ENCODE assay signal across 17 cellular contexts in genomic region chr6:32252326-32253009, GRCh38. TPM values are rescaled to one million over a fixed set of nuclear protein-coding genes. Genes with fewer than 3 reads are reported as not detected.
DNase-seq lines count a peak whose midpoint lies in the region; ATAC-seq, FAIRE-seq and TF ChIP-seq lines count a peak whose summit lies in the region.
"Had no signal": no experiment of that assay in that cellular context is flagged by ENCODE, and none has a peak within 500 bp of the region (broad histone marks: within the 10 kb centered on the region; RNA-seq: fewer than 3 reads in every experiment).

No MANE protein-coding gene starts in this region.

- H3K27me3 Mint-ChIP-seq in stimulated activated naive B cell treated with anti-CD40 and anti-IgM and Interleukin-4, amounts not matched to agents 10 μg/mL and 1 μg/mL and 100 μg/mL, for 72 hours: no peaks in the 10 kb centered on the region

- no peaks in the 10 kb centered on the region; the same call in 1 of the 2 replicates for H4K20me1 ChIP-seq in MM.1S (ENCODE audit: insufficient read depth, low read length)
- H4K20me1 ChIP-seq in GM12878 (ENCODE audit: control insufficient read depth, insufficient read depth): no peaks in the 10 kb centered on the region

- DNase-seq in heart right ventricle: no peak
- DNase-seq in cardiac septum (ENCODE audit: low spot score): no peak
- DNase-seq in MM.1S: peak; percentile 14
- no peak for DNase-seq in GM12878 (ENCODE audit: low read depth, low spot score)
- peak; percentile 26 for DNase-seq in stimulated activated naive B cell treated with anti-CD40 and anti-IgM and Interleukin-4, amounts not matched to agents 10 μg/mL and 1 μg/mL and 100 μg/mL, for 72 hours
- no peak for DNase-seq in psoas muscle
- DNase-seq: activated CD8-positive, alpha-beta memory T cell treated with anti-CD3 and anti-CD28 coated beads, Interleukin-2, amount 50 U/mL, for 4 hours; DMS 273 treated with DMSO at 0.1 percent for 48 hours; NCI-H1417; NCI-H2227 treated with DMSO at 0.1 percent for 48 hours; nucleus accumbens; stimulated activated naive CD4-positive, alpha-beta T cell treated with Interleukin-2 at 50 U/mL for 16 hours had no signal

- no peaks in the 10 kb centered on the region for H3K9me2 ChIP-seq in MM.1S (replicated peaks; ENCODE audit: insufficient read depth, low read length)

- H3K36me3 ChIP-seq in heart right ventricle: no peaks in the 10 kb centered on the region
- no peaks in the 10 kb centered on the region for H3K36me3 ChIP-seq in MM.1S (replicated peaks; ENCODE audit: insufficient read depth, low read length)
- H3K36me3 ChIP-seq in GM12878 (ENCODE audit: control insufficient read depth in 2 of 2, insufficient read depth in 2 of 2, low read length in 1 of 2): no peaks in the 10 kb centered on the region
- no peaks in the 10 kb centered on the region for H3K36me3 ChIP-seq in psoas muscle (ENCODE audit: insufficient read depth in 1 of 2, low read depth in 1 of 2)

- POLR2A ChIA-PET in GM12878 (lab: Charles Lee): interaction anchor here (0.6 kb wide), 1 partner anchor 16 kb away, joined by 5 read pairs; no protein-coding TSS in a partner anchor

- FAIRE-seq in GM12878 (lab: Jason Lieb, UNC): peak; percentile 31

- H3K79me2 ChIP-seq in MM.1S (ENCODE audit: low read length): no peaks in the 10 kb centered on the region
- no peaks in the 10 kb centered on the region for H3K79me2 ChIP-seq in GM12878 (ENCODE audit: control insufficient read depth, insufficient read depth, low read length)

- H3K9me3 Mint-ChIP-seq in stimulated activated naive B cell treated with anti-CD40 and anti-IgM and Interleukin-4, amounts not matched to agents 10 μg/mL and 1 μg/mL and 100 μg/mL, for 72 hours: peaks cover 0 to 1% of the 10 kb centered on the region in 2 donors

- intact Hi-C loops in heart right ventricle (cut with DNase I): loop anchor here in 2 of 10 donors (10.0 kb wide), 2 partner anchors 142 to 452 kb away; no protein-coding TSS in a partner anchor
- intact Hi-C loops in cardiac septum (cut with DNase I): no loop called here
- intact Hi-C loops in GM12878 (cut with micrococcal nuclease; ENCODE audit: unreplicated experiment): no loop called here
- intact Hi-C loops in psoas muscle (cut with DNase I): loop anchor here in 1 of 2 donors (10.0 kb wide), 1 partner anchor 142 kb away; no protein-coding TSS in a partner anchor

- H3K9ac ChIP-seq in MM.1S (ENCODE audit: low read length) (no peak overlapping the region), GM12878 (ENCODE audit: control insufficient read depth, insufficient read depth, low read length) (no peak overlapping the region)

- TF ChIP-seq CTCF in heart right ventricle (IDR thresholded peaks at IDR 0.05): no peak
- TF ChIP-seq CTCF in MM.1S (IDR thresholded peaks at IDR 0.05; ENCODE audit: low read length): no peak
- TF ChIP-seq CTCF in GM12878 (IDR thresholded peaks at IDR 0.05 in 2 of 3, conservative IDR thresholded peaks at IDR 0.05 in 1 of 3; ENCODE audit: control insufficient read depth in 2 of 3, extremely low read depth in 1 of 3, insufficient read depth in 1 of 3, low read depth in 3 of 3, low read length in 3 of 3): no peak
- no peak for TF ChIP-seq CTCF in psoas muscle (IDR thresholded peaks at IDR 0.05)

- H3F3A ChIP-seq in MM.1S (ENCODE audit: insufficient read depth, low read length): peaks cover 17% of the 10 kb centered on the region

- H3K27ac ChIP-seq in heart right ventricle (peak overlapping the region in 6 of 10 donors; percentile 5 to 94 (median 22)), MM.1S (ENCODE audit: low read length) (no peak overlapping the region), GM12878 (ENCODE audit: control insufficient read depth, insufficient read depth) (no peak overlapping the region), psoas muscle (no peak overlapping the region)
- H3K27ac ChIP-seq: epithelial cell of prostate, SK-N-MC, VCaP had no signal

- peaks cover 15 to 31% of the 10 kb centered on the region in 2 donors for H3K4me1 Mint-ChIP-seq in stimulated activated naive B cell treated with anti-CD40 and anti-IgM and Interleukin-4, amounts not matched to agents 10 μg/mL and 1 μg/mL and 100 μg/mL, for 72 hours

- in situ Hi-C loops in GM12878 (cut with MboI): no loop called here

- H3K4me1 ChIP-seq in heart right ventricle (peaks cover 0 to 32% (median 10%) of the 10 kb centered on the region in 9 donors), MM.1S (ENCODE audit: low read length) (peaks cover 6% of the 10 kb centered on the region), GM12878 (ENCODE audit: control insufficient read depth, insufficient read depth, low read length) (peaks cover 10% of the 10 kb centered on the region), psoas muscle (peaks cover 3% of the 10 kb centered on the region)

- no peaks in the 10 kb centered on the region for H3K36me3 Mint-ChIP-seq in stimulated activated naive B cell treated with anti-CD40 and anti-IgM and Interleukin-4, amounts not matched to agents 10 μg/mL and 1 μg/mL and 100 μg/mL, for 72 hours

- H2AFZ ChIP-seq in MM.1S (ENCODE audit: low read length): no peak overlapping the region
- H2AFZ ChIP-seq in GM12878 (ENCODE audit: control insufficient read depth, low read depth, low read length): no peak overlapping the region

- no peak for ATAC-seq in heart right ventricle
- peak; percentile 70 for ATAC-seq in GM12878
- ATAC-seq in stimulated activated naive B cell treated with anti-CD40 and anti-IgM and Interleukin-4, amounts not matched to agents 10 μg/mL and 1 μg/mL and 100 μg/mL, for 72 hours (replicated peaks): peak; percentile 84 to 86
- ATAC-seq in GM19035 (IDR thresholded peaks at IDR 0.05; ENCODE audit: unreplicated experiment): no peak
- ATAC-seq in psoas muscle: no peak
- ATAC-seq in HG03457 (IDR thresholded peaks at IDR 0.05; ENCODE audit: unreplicated experiment): no peak

- H3K9me3 ChIP-seq in heart right ventricle (peaks cover 0 to 9% (median 0%) of the 10 kb centered on the region in 11 donors), MM.1S (replicated peaks; ENCODE audit: insufficient read depth, low read length) (no peaks in the 10 kb centered on the region), GM12878 (replicated peaks; ENCODE audit: control insufficient read depth, insufficient read depth, low read length) (peaks cover 8% of the 10 kb centered on the region; the same call in 2 of the 3 replicates), psoas muscle (no peaks in the 10 kb centered on the region)

- peak overlapping the region in 1 of 2 donors; percentile 1 for H3K4me3 Mint-ChIP-seq in stimulated activated naive B cell treated with anti-CD40 and anti-IgM and Interleukin-4, amounts not matched to agents 10 μg/mL and 1 μg/mL and 100 μg/mL, for 72 hours

- H3K4me2 ChIP-seq in MM.1S (ENCODE audit: low read depth, low read length) (no peak overlapping the region), GM12878 (ENCODE audit: control insufficient read depth, insufficient read depth) (peak overlapping the region; percentile 47; the same call in 1 of the 2 replicates)

- RAD21 ChIA-PET in GM12878 (lab: Charles Lee; ENCODE audit: unreplicated experiment): interaction anchor here (1.2 kb wide), 1 partner anchor 162 kb away, joined by 3 read pairs; no protein-coding TSS in a partner anchor

- SMC1A ChIA-PET in GM12878 (lab: Charles Lee; ENCODE audit: uncharacterized antibody, unreplicated experiment): interaction anchor here (0.8 to 5.3 kb wide), 5 partner anchors 17 to 616 kb away, joined by 3 to 39 read pairs (median 3); no protein-coding TSS in a partner anchor

- no peak overlapping the region for H3K4me3 ChIP-seq in heart right ventricle
- H3K4me3 ChIP-seq in MM.1S (ENCODE audit: low read length): no peak overlapping the region
- no peak overlapping the region for H3K4me3 ChIP-seq in GM12878
- no peak overlapping the region for H3K4me3 ChIP-seq in psoas muscle
- H3K4me3 ChIP-seq: SK-N-MC had no signal

- no peak for TF ChIP-seq POLR2A in GM12878 (IDR thresholded peaks at IDR 0.05; ENCODE audit: low read depth, low read length)

- no peak for TF ChIP-seq RAD21 in GM12878 (IDR thresholded peaks at IDR 0.05; ENCODE audit: insufficient read depth, low read depth, low read length)

- H3K27me3 ChIP-seq in heart right ventricle (peaks cover 0 to 10% (median 0%) of the 10 kb centered on the region in 7 donors), MM.1S (replicated peaks; ENCODE audit: insufficient read depth, low read length) (peaks cover 78% of the 10 kb centered on the region), GM12878 (replicated peaks in 1 of 2; ENCODE audit: control insufficient read depth in 2 of 2, insufficient read depth in 2 of 2, low read length in 1 of 2) (no peaks in the 10 kb centered on the region), psoas muscle (ENCODE audit: insufficient read depth in 3 of 3, low read length in 2 of 3) (peaks cover 0 to 13% (median 0%) of the 10 kb centered on the region in 3 donors)

- no TSS peak for BruUV-seq in GM12878 (replicated peaks; lab: Mats Ljungman, UMichigan)

- TF ChIP-seq EP300 in GM12878 (IDR thresholded peaks at IDR 0.05; ENCODE audit: borderline replicate concordance in 1 of 2, control insufficient read depth in 1 of 2, low read depth in 2 of 2, low read length in 2 of 2): peak in 1 of 2 experiments; percentile 43; a peak in 1 of 4 replicates

- CTCF ChIA-PET in GM12878 (lab: Yijun Ruan, JAX): interaction anchor here (2.3 to 2.4 kb wide), 2 partner anchors 16 to 161 kb away, joined by 10 to 12 read pairs; no protein-coding TSS in a partner anchor

- H3K27ac Mint-ChIP-seq in stimulated activated naive B cell treated with anti-CD40 and anti-IgM and Interleukin-4, amounts not matched to agents 10 μg/mL and 1 μg/mL and 100 μg/mL, for 72 hours: no peak overlapping the region

- 51 to 57% methylated on average over 2 of the region's 2 CpGs for WGBS in heart right ventricle, 2 donors
- WGBS in GM12878 (ENCODE audit: insufficient coverage, insufficient replicate concordance, low lambda C conversion rate, missing lambda C conversion rate): 22% methylated on average over 2 of the region's 2 CpGs
- WGBS in psoas muscle, 3 donors: 54 to 70% (median 55%) methylated on average over 2 of the region's 2 CpGs

RNA-seq across cellular contexts. Expression of gene NOTCH4, which starts 28.6 kb away (rescaled TPM):
- total RNA-seq in heart right ventricle (10 to 100 TPM; 17.4 to 46.3 (median 23.3) TPM), cardiac septum (31.2 TPM), GM12878 (2014; rRNA removed) (1.1 and 1.7 TPM in 2 replicates), GM12878 (2014; rRNA removed; fragmentation: Illumina TruSeq; extraction: Trizol) (0.83 and 1.1 TPM in 2 replicates), GM12878 (2021) (1.7 and 1.8 TPM in 2 replicates), psoas muscle (10 to 100 TPM; 11.3 to 16.6 (median 13.7) TPM)
- polyA plus RNA-seq in heart right ventricle (100 to 1,000 TPM in 1 of 2 donors, 10 to 100 TPM in 1; 33.0 to 123 TPM), GM12878 (2011; rRNA removed) (3.0 and 3.3 TPM in 2 replicates), GM12878 (2014; fragmentation: Illumina TruSeq; extraction: Trizol) (0.78 and 1.1 TPM in 2 replicates), GM12878 (2014; fragmentation: Nextera tagmentation; extraction: Ambion mirVana) (under 1 TPM; 0.66 to 0.77 TPM), GM12878 (2014; rRNA removed) (1.6 and 2.3 TPM in 2 replicates), GM12878 (2016; fragmentation: Nextera tagmentation; extraction: Ambion mirVana) (1 to 10 TPM; 1.6 to 3.2 TPM), psoas muscle (10 to 100 TPM in 2 of 3 donors, 1 to 10 TPM in 1; 9.7 to 19.5 (median 10.4) TPM)
- 3.9 and 5.1 TPM in 2 replicates for total RNA-seq in GM12878 (2013; cell fraction: nucleolus; rRNA removed)
- polyA plus RNA-seq in GM12878 (2011; ENCODE audit: low read depth): 0.16 TPM
- 2.9 and 3.3 TPM in 2 replicates for polyA plus RNA-seq in GM12878 (2011; cell fraction: cytosol; rRNA removed)
- 3.8 and 4.5 TPM in 2 replicates for polyA plus RNA-seq in GM12878 (2011; cell fraction: nucleus; rRNA removed)
- 0.74 and 1.1 TPM in 2 replicates for polyA plus RNA-seq in GM12878 (2012)
- polyA minus RNA-seq in GM12878 (2011; rRNA and poly(A)+ RNA removed): 2.3 and 3.1 TPM in 2 replicates
- polyA minus RNA-seq in GM12878 (2011; cell fraction: cytosol; rRNA and poly(A)+ RNA removed): 1.5 and 1.6 TPM in 2 replicates
- 3.9 and 5.8 TPM in 2 replicates for polyA minus RNA-seq in GM12878 (2011; cell fraction: nucleus; rRNA and poly(A)+ RNA removed)

Comparison
In these comparisons a context has a peak if more than half of its experiments do, and no peak if none do; other contexts are left out.
1. ATAC-seq: peak in GM12878 (single experiment) and stimulated activated naive B cell treated with anti-CD40 and anti-IgM and Interleukin-4, amounts not matched to agents 10 μg/mL and 1 μg/mL and 100 μg/mL, for 72 hours (2 of 2); none in heart right ventricle (0 of 8), GM19035 (single experiment), psoas muscle (0 of 4) and HG03457 (single experiment).
2. DNase-seq: peak in MM.1S (single experiment) and stimulated activated naive B cell treated with anti-CD40 and anti-IgM and Interleukin-4, amounts not matched to agents 10 μg/mL and 1 μg/mL and 100 μg/mL, for 72 hours (single experiment); none in heart right ventricle (0 of 2), cardiac septum (single experiment), GM12878 (single experiment) and psoas muscle (0 of 2).
3. H3K27ac ChIP-seq: peak in heart right ventricle (6 of 10); none in MM.1S (single experiment), GM12878 (single experiment) and psoas muscle (single experiment).